Comparison of ENCODE assay signal across 12 cellular contexts in the genomic region with DNA sequence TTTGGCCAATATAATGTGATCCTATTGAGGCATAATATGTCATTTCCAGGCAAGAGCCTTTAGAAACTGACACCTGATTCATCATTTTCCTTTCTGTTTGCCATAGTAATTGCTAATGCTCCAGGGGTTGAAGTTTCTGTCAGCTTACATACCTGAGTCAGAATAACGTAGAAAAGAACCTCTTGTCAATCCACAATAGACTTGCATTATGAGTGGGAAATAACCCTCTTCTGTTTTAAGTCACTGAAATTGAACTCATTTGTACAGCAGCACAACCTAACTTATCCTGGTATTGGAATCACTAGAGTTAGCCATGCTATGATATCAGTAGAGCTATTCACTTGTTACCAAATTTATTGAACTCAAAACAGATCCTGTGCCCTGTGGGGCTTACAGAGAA.
DNase-seq lines count a peak whose midpoint lies in the region; ATAC-seq and TF ChIP-seq lines count a peak whose summit lies in the region.
"Had no signal": no experiment of that assay in that cellular context is flagged by ENCODE, and none has a peak within 500 bp of the region (broad histone marks: within the 10 kb centered on the region; RNA-seq: fewer than 3 reads in every experiment).

No MANE protein-coding gene starts in this region.

- no peak for DNase-seq in activated CD8-positive, alpha-beta T cell treated with anti-CD3 and anti-CD28 coated beads for 36 hours
- DNase-seq in activated CD8-positive, alpha-beta T cell treated with anti-CD3 and anti-CD28 coated beads, Interleukin-2, amount 10 ng/mL, durations not matched to agents 7 days and 5 days: no peak
- DNase-seq in NCI-H510A (lab: John Stamatoyannopoulos, UW): no peak
- DNase-seq: ACHN, cortex of kidney, esophagus squamous epithelium, GF-D8 had no signal

- intact Hi-C loops in activated CD8-positive, alpha-beta T cell treated with anti-CD3 and anti-CD28 coated beads for 36 hours (cut with micrococcal nuclease): no loop called here

- H3K36me3 Mint-ChIP-seq in activated CD8-positive, alpha-beta T cell treated with anti-CD3 and anti-CD28 coated beads for 36 hours (ENCODE audit: low read depth): no peaks in the 10 kb centered on the region
- no peaks in the 10 kb centered on the region for H3K36me3 Mint-ChIP-seq in activated CD8-positive, alpha-beta T cell treated with anti-CD3 and anti-CD28 coated beads, Interleukin-2, amount 10 ng/mL, durations not matched to agents 7 days and 5 days (ENCODE audit: low read depth)

- POLR2A ChIA-PET in activated CD8-positive, alpha-beta T cell treated with anti-CD3 and anti-CD28 coated beads for 36 hours (lab: Charles Lee): interaction anchor here (0.7 kb wide), 1 partner anchor 237 kb away, joined by 3 read pairs; no protein-coding TSS in a partner anchor
- POLR2A ChIA-PET in activated CD8-positive, alpha-beta T cell treated with anti-CD3 and anti-CD28 coated beads, Interleukin-2, amount 10 ng/mL, durations not matched to agents 7 days and 5 days (lab: Charles Lee): no interaction called here

- H3K4me1 Mint-ChIP-seq in activated CD8-positive, alpha-beta T cell treated with anti-CD3 and anti-CD28 coated beads for 36 hours (ENCODE audit: low read depth): peaks cover 21% of the 10 kb centered on the region
- peaks cover 8% of the 10 kb centered on the region for H3K4me1 Mint-ChIP-seq in activated CD8-positive, alpha-beta T cell treated with anti-CD3 and anti-CD28 coated beads, Interleukin-2, amount 10 ng/mL, durations not matched to agents 7 days and 5 days (ENCODE audit: low read depth)

- peak; percentile 84 for ATAC-seq in activated CD8-positive, alpha-beta T cell treated with anti-CD3 and anti-CD28 coated beads for 36 hours
- no peak for ATAC-seq in activated CD8-positive, alpha-beta T cell treated with anti-CD3 and anti-CD28 coated beads, Interleukin-2, amount 10 ng/mL, durations not matched to agents 7 days and 5 days
- ATAC-seq in GM19351 (IDR thresholded peaks at IDR 0.05; ENCODE audit: unreplicated experiment): peak; percentile 79
- ATAC-seq in HG02938 (IDR thresholded peaks at IDR 0.05; ENCODE audit: unreplicated experiment): peak; percentile 77
- ATAC-seq in esophagus mucosa: peak; percentile 49
- ATAC-seq in GM21825 (IDR thresholded peaks at IDR 0.05; ENCODE audit: unreplicated experiment): no peak
- ATAC-seq in GM21737 (IDR thresholded peaks at IDR 0.05; ENCODE audit: unreplicated experiment): no peak

- H3K27me3 Mint-ChIP-seq in activated CD8-positive, alpha-beta T cell treated with anti-CD3 and anti-CD28 coated beads for 36 hours: no peaks in the 10 kb centered on the region
- no peaks in the 10 kb centered on the region for H3K27me3 Mint-ChIP-seq in activated CD8-positive, alpha-beta T cell treated with anti-CD3 and anti-CD28 coated beads, Interleukin-2, amount 10 ng/mL, durations not matched to agents 7 days and 5 days (ENCODE audit: low read depth)

- no peak for TF ChIP-seq CTCF in activated CD8-positive, alpha-beta T cell treated with anti-CD3 and anti-CD28 coated beads for 36 hours (IDR thresholded peaks at IDR 0.05)

- peaks cover 16% of the 10 kb centered on the region for H3K9me3 Mint-ChIP-seq in activated CD8-positive, alpha-beta T cell treated with anti-CD3 and anti-CD28 coated beads for 36 hours
- peaks cover 6% of the 10 kb centered on the region for H3K9me3 Mint-ChIP-seq in activated CD8-positive, alpha-beta T cell treated with anti-CD3 and anti-CD28 coated beads, Interleukin-2, amount 10 ng/mL, durations not matched to agents 7 days and 5 days (ENCODE audit: insufficient read depth)

- CTCF ChIA-PET in activated CD8-positive, alpha-beta T cell treated with anti-CD3 and anti-CD28 coated beads for 36 hours (lab: Charles Lee): no interaction called here
- CTCF ChIA-PET in activated CD8-positive, alpha-beta T cell treated with anti-CD3 and anti-CD28 coated beads, Interleukin-2, amount 10 ng/mL, durations not matched to agents 7 days and 5 days (lab: Charles Lee): interaction anchor here (0.9 kb wide), 1 partner anchor 257 kb away, joined by 4 read pairs; no protein-coding TSS in a partner anchor

- no peak overlapping the region for H3K4me3 Mint-ChIP-seq in activated CD8-positive, alpha-beta T cell treated with anti-CD3 and anti-CD28 coated beads for 36 hours
- no peak overlapping the region for H3K4me3 Mint-ChIP-seq in activated CD8-positive, alpha-beta T cell treated with anti-CD3 and anti-CD28 coated beads, Interleukin-2, amount 10 ng/mL, durations not matched to agents 7 days and 5 days

- H3K27ac Mint-ChIP-seq in activated CD8-positive, alpha-beta T cell treated with anti-CD3 and anti-CD28 coated beads for 36 hours: peak overlapping the region; percentile 57
- H3K27ac Mint-ChIP-seq in activated CD8-positive, alpha-beta T cell treated with anti-CD3 and anti-CD28 coated beads, Interleukin-2, amount 10 ng/mL, durations not matched to agents 7 days and 5 days: no peak overlapping the region

Comparison
In these comparisons a context has a peak if more than half of its experiments do, and no peak if none do; other contexts are left out.
1. ATAC-seq: peak in activated CD8-positive, alpha-beta T cell treated with anti-CD3 and anti-CD28 coated beads for 36 hours (single experiment), GM19351 (single experiment), HG02938 (single experiment) and esophagus mucosa (single experiment); none in activated CD8-positive, alpha-beta T cell treated with anti-CD3 and anti-CD28 coated beads, Interleukin-2, amount 10 ng/mL, durations not matched to agents 7 days and 5 days (single experiment), GM21825 (single experiment) and GM21737 (single experiment).